ENCODE assay signal across 18 cellular contexts in the genomic region with DNA sequence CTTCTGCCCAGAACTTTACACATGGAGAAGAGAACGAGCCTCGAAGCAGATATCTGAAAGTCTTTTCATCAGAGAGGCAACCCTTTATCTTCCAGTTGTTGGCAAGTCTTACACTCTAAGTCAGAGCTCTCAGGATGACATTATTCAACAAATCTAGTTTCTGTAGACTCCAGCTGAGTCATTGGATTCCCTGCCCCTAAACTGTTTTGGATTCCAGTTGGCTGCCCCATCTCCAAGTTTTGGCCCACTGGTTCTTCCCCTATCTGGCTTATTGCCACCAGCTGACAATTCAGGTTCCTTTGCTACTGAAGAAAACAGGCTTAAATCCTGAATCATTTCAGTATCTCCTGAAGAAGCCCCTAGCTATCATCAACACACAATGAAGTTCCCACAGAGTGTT. TPM values are rescaled to one million over a fixed set of nuclear protein-coding genes. Genes with fewer than 3 reads are reported as not detected.
DNase-seq lines count a peak whose midpoint lies in the region; ATAC-seq and TF ChIP-seq lines count a peak whose summit lies in the region.
"Had no signal": no experiment of that assay in that cellular context is flagged by ENCODE, and none has a peak within 500 bp of the region (broad histone marks: within the 10 kb centered on the region; RNA-seq: fewer than 3 reads in every experiment).

No MANE protein-coding gene starts in this region.

- WGBS in mammary epithelial cell (ENCODE audit: low coverage, missing lambda C conversion rate): 72% methylated on average over 2 of the region's 2 CpGs
- WGBS in ovary, 3 donors: 39 to 44% (median 40%) methylated on average over 2 of the region's 2 CpGs

- H2AFZ ChIP-seq in mammary epithelial cell (ENCODE audit: low read depth, low read length) (no peak overlapping the region), PC-3 (ENCODE audit: low read length) (no peak overlapping the region)

- H3K9ac ChIP-seq in mammary epithelial cell (ENCODE audit: insufficient read depth, low read length) (no peak overlapping the region), PC-3 (ENCODE audit: low read length) (no peak overlapping the region)

- CTCF ChIA-PET in mammary epithelial cell (lab: Charles Lee; ENCODE audit: low non-redundant PET) (interaction anchor here (0.7 kb wide), 1 partner anchor 295 kb away, joined by 5 read pairs; no protein-coding TSS in a partner anchor), MCF 10A (lab: Yijun Ruan, JAX) (no interaction called here), PC-3 (lab: Charles Lee) (no interaction called here)

- no peaks in the 10 kb centered on the region for H3K9me3 ChIP-seq in mammary epithelial cell (replicated peaks; ENCODE audit: insufficient read depth, low read length)
- H3K9me3 ChIP-seq in PC-3 (ENCODE audit: low read length): no peaks in the 10 kb centered on the region
- no peaks in the 10 kb centered on the region for H3K9me3 ChIP-seq in ovary
- H3K9me3 ChIP-seq: Caco-2 had no signal

- TF ChIP-seq POLR2A in ovary (IDR thresholded peaks at IDR 0.05): no peak

- intact Hi-C loops in mammary epithelial cell (cut with micrococcal nuclease) (no loop called here), MCF 10A (cut with micrococcal nuclease) (no loop called here), PC-3 (cut with micrococcal nuclease) (no loop called here), ovary (cut with DNase I) (no loop called here)

- H3K27ac ChIP-seq in mammary epithelial cell (ENCODE audit: insufficient read depth, low read depth, low read length) (no peak overlapping the region), PC-3 (ENCODE audit: low read length) (no peak overlapping the region), ovary (no peak overlapping the region)
- H3K27ac ChIP-seq: HL-60 had no signal

- dilution Hi-C loops in mammary epithelial cell (cut with HindIII; ENCODE audit: low sequenced_read_pairs): no loop called here

- H3K27me3 ChIP-seq in mammary epithelial cell (ENCODE audit: insufficient read depth, low read length) (no peaks in the 10 kb centered on the region), PC-3 (ENCODE audit: low read length) (no peaks in the 10 kb centered on the region), ovary (no peaks in the 10 kb centered on the region)

- H3F3A ChIP-seq in PC-3 (ENCODE audit: low read length, unreplicated experiment): no peaks in the 10 kb centered on the region

- H3K9me2 ChIP-seq in PC-3 (replicated peaks; ENCODE audit: low read length): no peaks in the 10 kb centered on the region

- no peak overlapping the region for H3K4me3 Mint-ChIP-seq in MCF 10A (ENCODE audit: unreplicated experiment)
- H3K4me3 Mint-ChIP-seq: CD4-positive, CD25-positive, alpha-beta regulatory T cell had no signal

- H3K79me2 ChIP-seq in mammary epithelial cell (ENCODE audit: insufficient read depth, low read length): no peaks in the 10 kb centered on the region
- H3K79me2 ChIP-seq in PC-3 (ENCODE audit: low read length): no peaks in the 10 kb centered on the region

- POLR2A ChIA-PET in MCF 10A (lab: Yijun Ruan, JAX) (no interaction called here), PC-3 (lab: Charles Lee; ENCODE audit: unreplicated experiment) (no interaction called here)

- H3K27me3 Mint-ChIP-seq in MCF 10A (ENCODE audit: insufficient read depth, unreplicated experiment): no peaks in the 10 kb centered on the region
- H3K27me3 Mint-ChIP-seq: CD4-positive, CD25-positive, alpha-beta regulatory T cell had no signal

- no peaks in the 10 kb centered on the region for H3K4me1 Mint-ChIP-seq in MCF 10A (ENCODE audit: insufficient read depth, unreplicated experiment)

- no peaks in the 10 kb centered on the region for H3K9me3 Mint-ChIP-seq in MCF 10A (ENCODE audit: unreplicated experiment)
- H3K9me3 Mint-ChIP-seq: CD4-positive, CD25-positive, alpha-beta regulatory T cell had no signal

- H4K20me1 ChIP-seq in mammary epithelial cell (ENCODE audit: insufficient read depth, low read length) (no peaks in the 10 kb centered on the region), PC-3 (ENCODE audit: low read length) (no peaks in the 10 kb centered on the region)

- H3K4me3 ChIP-seq in mammary epithelial cell (replicated peaks in 1 of 3; ENCODE audit: insufficient read depth in 1 of 3, low read depth in 2 of 3, low read length in 3 of 3) (no peak overlapping the region), PC-3 (ENCODE audit: low read length) (no peak overlapping the region), ovary (no peak overlapping the region)

- H3K4me1 ChIP-seq in mammary epithelial cell (ENCODE audit: insufficient read depth, low read length): no peaks in the 10 kb centered on the region
- no peaks in the 10 kb centered on the region for H3K4me1 ChIP-seq in PC-3 (ENCODE audit: insufficient read depth, low read length)
- H3K4me1 ChIP-seq in ovary (ENCODE audit: insufficient read depth): peaks cover 2% of the 10 kb centered on the region

- TF ChIP-seq EP300 in ovary (IDR thresholded peaks at IDR 0.05): no peak

- no peak for ATAC-seq in PC-3
- no peak for ATAC-seq in GM21360 (IDR thresholded peaks at IDR 0.05; ENCODE audit: unreplicated experiment)
- no peak for ATAC-seq in GM19324 (IDR thresholded peaks at IDR 0.05; ENCODE audit: low FRiP score, unreplicated experiment)
- ATAC-seq: HCT116 had no signal

- BruUV-seq in mammary epithelial cell (replicated peaks; lab: Mats Ljungman, UMichigan) (no TSS peak), MCF 10A (replicated peaks; lab: Mats Ljungman, UMichigan) (no TSS peak), PC-3 (replicated peaks; lab: Mats Ljungman, UMichigan) (no TSS peak)

- H3K36me3 ChIP-seq in mammary epithelial cell (ENCODE audit: insufficient read depth, low read length) (peaks cover 31% of the 10 kb centered on the region), PC-3 (ENCODE audit: low read depth, low read length) (peaks cover 41% of the 10 kb centered on the region), ovary (no peaks in the 10 kb centered on the region)

- H3K4me2 ChIP-seq in mammary epithelial cell (ENCODE audit: insufficient read depth, low read depth, low read length): no peak overlapping the region
- no peak overlapping the region for H3K4me2 ChIP-seq in PC-3 (ENCODE audit: low read length)

- DNase-seq in mammary epithelial cell (peak; percentile 8), MCF 10A (ENCODE audit: unreplicated experiment) (no peak), PC-3 (peak; percentile 4), fibroblast of peridontal ligament (ENCODE audit: extremely low read depth) (peak; percentile 29), ovary (no peak)
- DNase-seq: Caco-2; CD4-positive, CD25-positive, alpha-beta regulatory T cell; DMS153; NCI-H1436; NCI-H2081; NCI-H510A; NCI-H774 had no signal

- in situ Hi-C loops in mammary epithelial cell (cut with MboI; ENCODE audit: low sequenced_read_pairs in 2 of 2): no loop called here

- H3K27ac Mint-ChIP-seq in MCF 10A (ENCODE audit: low read depth, unreplicated experiment): no peak overlapping the region

- H3K36me3 Mint-ChIP-seq in MCF 10A (ENCODE audit: insufficient read depth, unreplicated experiment): peaks cover 77% of the 10 kb centered on the region

- no peak for TF ChIP-seq CTCF in mammary epithelial cell (conservative IDR thresholded peaks at IDR 0.05 in 1 of 2, IDR thresholded peaks at IDR 0.05 in 1 of 2; ENCODE audit: extremely low read depth in 1 of 2, insufficient read depth in 1 of 2, low read depth in 1 of 2, low read length in 2 of 2)
- TF ChIP-seq CTCF in MCF 10A (IDR thresholded peaks at IDR 0.05; ENCODE audit: unreplicated experiment): no peak
- no peak for TF ChIP-seq CTCF in PC-3 (conservative IDR thresholded peaks at IDR 0.05; ENCODE audit: low read depth, low read length)
- no peak for TF ChIP-seq CTCF in ovary (IDR thresholded peaks at IDR 0.05)

RNA-seq across cellular contexts. Expression of a gene that starts 14.2 kb away (rescaled TPM):
- 10 to 100 TPM; 12.2 to 24.6 TPM for total RNA-seq in mammary epithelial cell
- 20.1 TPM for polyA plus RNA-seq in mammary epithelial cell
- 12.2 TPM for polyA minus RNA-seq in mammary epithelial cell
- 21.6 and 34.3 TPM in 2 replicates for total RNA-seq in MCF 10A (2022)
- 21.5 and 25.4 TPM in 2 replicates for total RNA-seq in PC-3 (2014; rRNA removed)
- 10 to 100 TPM in 5 of 7 donors, 1 to 10 TPM in 2; 5.7 to 15.0 (median 12.6) TPM for total RNA-seq in ovary
- polyA plus RNA-seq in ovary: 10 to 100 TPM; 12.0 to 14.6 TPM

RNA-seq across cellular contexts. Expression of a gene that starts 40.6 kb away (rescaled TPM):
- 10 to 100 TPM in 1 of 2 donors, 1 to 10 TPM in 1; 5.8 to 33.4 TPM for total RNA-seq in mammary epithelial cell
- polyA plus RNA-seq in mammary epithelial cell: 28.1 TPM
- 9.8 TPM for polyA minus RNA-seq in mammary epithelial cell
- total RNA-seq in MCF 10A (2022): 0.34 and 0.79 TPM in 2 replicates
- total RNA-seq in PC-3 (2014; rRNA removed): not detected in 2 replicates
- total RNA-seq in ovary: under 1 TPM in 1 of 7 donors, not detected in 6; 0.15 TPM
- polyA plus RNA-seq in ovary: not detected
- total RNA-seq: A673; Caco-2; CD4-positive, CD25-positive, alpha-beta regulatory T cell had no signal
- polyA plus RNA-seq: CD4-positive, CD25-positive, alpha-beta regulatory T cell had no signal

RNA-seq across cellular contexts. Expression of a gene that starts 45.7 kb away (rescaled TPM):
- total RNA-seq in mammary epithelial cell (under 1 TPM; 0.17 to 0.24 TPM), MCF 10A (2022) (0.19 and 0.20 TPM in 2 replicates), PC-3 (2014; rRNA removed) (0.07 TPM in 1 of 2 replicates, not detected in the other), ovary (1 to 10 TPM in 2 of 7 donors, under 1 TPM in 5; 0.36 to 1.6 (median 0.57) TPM)
- polyA plus RNA-seq in mammary epithelial cell (0.26 TPM), ovary (1 to 10 TPM in 1 of 2 donors, under 1 TPM in 1; 0.28 to 1.1 TPM)
- not detected for polyA minus RNA-seq in mammary epithelial cell
- total RNA-seq: SK-MEL-5 had no signal

Comparison
In these comparisons a context has a peak if more than half of its experiments do, and no peak if none do; other contexts are left out.
1. DNase-seq: peak in mammary epithelial cell (single experiment), PC-3 (single experiment) and fibroblast of peridontal ligament (single experiment); none in MCF 10A (single experiment) and ovary (0 of 5).